In the genomic region with DNA sequence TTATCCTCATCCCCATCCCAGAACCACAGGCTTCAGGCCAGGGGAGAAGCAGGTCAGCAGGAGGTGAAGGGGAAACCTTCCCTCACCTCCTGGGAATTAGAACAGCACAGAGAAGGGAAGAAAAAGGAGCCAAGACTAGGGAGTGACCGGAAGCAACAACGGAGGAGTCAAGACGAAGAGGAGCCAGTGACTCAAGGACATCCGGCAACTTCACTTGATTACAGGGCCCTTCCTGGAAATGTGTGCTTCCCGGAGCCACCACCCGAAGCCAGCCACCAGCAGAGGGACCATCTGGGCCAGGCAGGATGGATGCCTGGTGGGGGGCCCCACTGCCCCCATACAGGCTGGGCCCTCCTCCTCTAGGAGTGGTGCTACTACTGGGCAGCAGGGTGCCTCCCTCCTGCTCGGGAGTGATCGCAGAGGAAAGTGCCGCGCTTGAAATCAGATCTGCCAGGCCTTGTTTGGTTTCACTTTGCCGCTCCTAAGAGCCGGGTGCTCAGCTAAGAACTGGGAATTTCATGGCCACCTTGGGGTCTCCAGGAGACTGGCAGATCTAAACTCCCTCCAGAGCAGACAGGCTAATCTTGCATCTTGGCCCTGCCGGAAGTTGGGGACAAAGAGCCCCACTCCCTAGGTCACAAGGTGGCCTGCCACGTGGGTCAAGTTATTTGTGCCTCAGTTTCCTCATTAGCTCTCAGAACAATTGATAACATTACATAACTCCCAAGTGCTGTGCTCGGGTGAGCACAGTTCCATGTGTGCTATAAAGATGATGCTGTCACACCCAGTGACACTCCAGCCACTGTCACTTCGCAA, we compare ENCODE assay signal across 1 cellular context.
A peak's percentile ranks its signal among the peaks of the same experiment; 100 is the strongest.
TF ChIP-seq lines count a peak whose summit lies in the region.

No MANE protein-coding gene starts in this region.

TF ChIP-seq in K562, 482 proteins besides CTCF, POLR2A, EP300 and RAD21 (continued from another document and continues in another):
- TF ChIP-seq MGA (IDR thresholded peaks at IDR 0.05): peak; percentile 40; the same call in 1 of the 2 replicates
- TF ChIP-seq ZNF311 (CRISPR knock-in tag; IDR thresholded peaks at IDR 0.05): peak; percentile 72
- peak; percentile 46; the same call in 1 of the 2 replicates for TF ChIP-seq ETS1 (conservative IDR thresholded peaks at IDR 0.05; ENCODE audit: control insufficient read depth, low read depth, low read length)
- TF ChIP-seq PTRF (tag; IDR thresholded peaks at IDR 0.05): no peak
- TF ChIP-seq ARID2 (IDR thresholded peaks at IDR 0.05): no peak
- TF ChIP-seq PHF21A (IDR thresholded peaks at IDR 0.05; ENCODE audit: borderline replicate concordance, low read depth): peak; percentile 4; the same call in 1 of the 2 replicates
- TF ChIP-seq PRMT5 (CRISPR knock-in tag; IDR thresholded peaks at IDR 0.05): no peak
- no peak for TF ChIP-seq PPARD (CRISPR knock-in tag; IDR thresholded peaks at IDR 0.05)
- peak; percentile 93 for TF ChIP-seq ZBTB40 (IDR thresholded peaks at IDR 0.05)
- TF ChIP-seq ZBTB40 (CRISPR knock-in tag; IDR thresholded peaks at IDR 0.05): no peak
- 0 out of 2 replicates have a peak, but pooled peaks have one; percentile 38 for TF ChIP-seq FOXP1 (CRISPR knock-in tag; IDR thresholded peaks at IDR 0.05)
- 0 out of 2 replicates have a peak, but pooled peaks have one; percentile 17 for TF ChIP-seq KLF6 (CRISPR knock-in tag; IDR thresholded peaks at IDR 0.05; ENCODE audit: borderline replicate concordance)
- TF ChIP-seq POLR2G (IDR thresholded peaks at IDR 0.05; ENCODE audit: low read depth, low read length): peak; percentile 76
- no peak for TF ChIP-seq NR2C2 (CRISPR knock-in tag; IDR thresholded peaks at IDR 0.05)
- peak; percentile 53; the same call in 1 of the 2 replicates for TF ChIP-seq NR2C2 (tag; IDR thresholded peaks at IDR 0.05)
- TF ChIP-seq ZBED1 (IDR thresholded peaks at IDR 0.05): no peak
- TF ChIP-seq SPI1 (IDR thresholded peaks at IDR 0.05; ENCODE audit: borderline replicate concordance, low read depth, low read length): no peak
- TF ChIP-seq CREB1 (IDR thresholded peaks at IDR 0.05): no peak
- no peak for TF ChIP-seq CREB1 (CRISPR knock-in tag; IDR thresholded peaks at IDR 0.05)
- TF ChIP-seq EP400 (IDR thresholded peaks at IDR 0.05): peak; percentile 66
- TF ChIP-seq BCOR (IDR thresholded peaks at IDR 0.05): 0 out of 2 replicates have a peak, but pooled peaks have one; percentile 22
- no peak for TF ChIP-seq CSDE1 (IDR thresholded peaks at IDR 0.05)
- TF ChIP-seq NFRKB (IDR thresholded peaks at IDR 0.05; ENCODE audit: low read depth): no peak; the same call in 1 of the 2 replicates
- TF ChIP-seq NCOR1 (IDR thresholded peaks at IDR 0.05): no peak; the same call in 1 of the 2 replicates
- no peak for TF ChIP-seq CEBPG (CRISPR knock-in tag; IDR thresholded peaks at IDR 0.05)
- no peak for TF ChIP-seq CEBPG (tag; conservative IDR thresholded peaks at IDR 0.05 in 1 of 2, IDR thresholded peaks at IDR 0.05 in 1 of 2)
- peak; percentile 44 for TF ChIP-seq NFIC (IDR thresholded peaks at IDR 0.05)
- 0 out of 2 replicates have a peak, but pooled peaks have one; percentile 24 for TF ChIP-seq ZBTB1 (CRISPR knock-in tag; IDR thresholded peaks at IDR 0.05; ENCODE audit: borderline replicate concordance, low read depth)
- 0 out of 2 replicates have a peak, but pooled peaks have one; percentile 35 for TF ChIP-seq RNF2 (IDR thresholded peaks at IDR 0.05)
- peak; percentile 25; the same call in 1 of the 2 replicates for TF ChIP-seq EGR1 (conservative IDR thresholded peaks at IDR 0.05)
- peak; percentile 79; the same call in 1 of the 2 replicates for TF ChIP-seq NCOA1 (IDR thresholded peaks at IDR 0.05; ENCODE audit: low read depth)
- TF ChIP-seq ZNF639 (CRISPR knock-in tag; conservative IDR thresholded peaks at IDR 0.05 in 1 of 2, IDR thresholded peaks at IDR 0.05 in 1 of 2): 0 out of 4 replicates have a peak, but pooled peaks of 1 of the 2 experiments have one; percentile 38
- peak; percentile 79 for TF ChIP-seq CTBP1 (IDR thresholded peaks at IDR 0.05; ENCODE audit: borderline replicate concordance)
- no peak for TF ChIP-seq DACH1 (IDR thresholded peaks at IDR 0.05; ENCODE audit: partially characterized antibody)
- TF ChIP-seq ZFP1 (CRISPR knock-in tag; IDR thresholded peaks at IDR 0.05): no peak
